Comparison of ENCODE assay signal across 22 cellular contexts in the genomic region with DNA sequence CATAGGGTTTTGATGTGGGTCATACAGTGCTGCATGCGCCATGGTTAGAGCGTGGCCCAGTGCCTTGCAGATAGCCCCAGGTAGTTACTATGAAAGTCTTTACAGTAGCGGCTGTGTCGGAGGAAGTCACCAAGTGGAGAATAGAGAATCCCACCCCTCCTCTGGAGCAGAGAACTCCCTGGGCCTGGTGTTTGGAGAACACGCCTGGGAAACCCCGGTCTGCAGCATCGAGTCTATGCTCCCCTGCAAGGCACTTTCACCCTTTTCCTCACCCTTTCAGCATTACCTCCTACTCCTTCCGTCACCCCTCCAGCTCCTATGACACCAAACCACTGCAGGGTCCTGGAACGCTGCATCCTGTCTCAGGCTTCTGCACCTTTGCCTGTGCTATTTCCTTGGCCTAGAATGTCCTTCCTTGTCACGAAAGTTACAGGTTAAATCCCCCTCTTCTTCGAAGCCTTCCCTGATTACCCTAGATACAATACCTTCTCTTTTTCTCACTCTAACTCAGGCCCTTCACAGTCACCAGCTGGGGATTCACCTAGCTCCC. TPM values are rescaled to one million over a fixed set of nuclear protein-coding genes. Genes with fewer than 3 reads are reported as not detected.
DNase-seq lines count a peak whose midpoint lies in the region; ATAC-seq, FAIRE-seq and TF ChIP-seq lines count a peak whose summit lies in the region.
"Had no signal": no experiment of that assay in that cellular context is flagged by ENCODE, and none has a peak within 500 bp of the region (broad histone marks: within the 10 kb centered on the region; RNA-seq: fewer than 3 reads in every experiment).

No MANE protein-coding gene starts in this region.

- TF ChIP-seq EP300 in A549 (IDR thresholded peaks at IDR 0.05) = no peak

- H3K4me3 ChIP-seq in A549 = no peak overlapping the region
- H3K4me3 ChIP-seq in Peyer's patch = no peak overlapping the region
- no peak overlapping the region for H3K4me3 ChIP-seq in fibroblast of lung (replicated peaks in 1 of 4; ENCODE audit: control extremely low read depth in 1 of 4, insufficient read depth in 1 of 4, low read depth in 3 of 4, low read length in 4 of 4)
- H3K4me3 ChIP-seq in esophagus squamous epithelium = no peak overlapping the region
- H3K4me3 ChIP-seq: psoas muscle, tibial artery had no signal

- WGBS in A549 (ENCODE audit: missing lambda C conversion rate) = 69% methylated on average over 11 of the region's 11 CpGs
- 84 to 88% methylated on average over 11 of the region's 11 CpGs for WGBS in esophagus squamous epithelium, 2 donors

- TF ChIP-seq RAD21 in A549 (conservative IDR thresholded peaks at IDR 0.05 in 1 of 2, IDR thresholded peaks at IDR 0.05 in 1 of 2) = no peak

- peak overlapping the region; percentile 94 to 96 for H3K27ac ChIP-seq in A549
- peak overlapping the region in 3 of 4 donors; percentile 71 to 89 (median 85) for H3K27ac ChIP-seq in Peyer's patch
- peak overlapping the region; percentile 97 for H3K27ac ChIP-seq in fibroblast of lung (ENCODE audit: insufficient read depth, low read length)
- peak overlapping the region in 1 of 4 donors; percentile 93 for H3K27ac ChIP-seq in esophagus squamous epithelium

- TF ChIP-seq CTCF in A549 (IDR thresholded peaks at IDR 0.05) (no peak), Peyer's patch (IDR thresholded peaks at IDR 0.05) (no peak), fibroblast of lung (conservative IDR thresholded peaks at IDR 0.05 in 1 of 2, IDR thresholded peaks at IDR 0.05 in 1 of 2; ENCODE audit: low read depth in 1 of 2, low read length in 2 of 2) (no peak), esophagus squamous epithelium (IDR thresholded peaks at IDR 0.05) (no peak)

- DNase-seq in A549 (ENCODE audit: low read depth in 1 of 2, low spot score in 1 of 2) (no peak), Peyer's patch (no peak), fibroblast of lung (ENCODE audit: low read depth in 2 of 2) (no peak), posterior vena cava (ENCODE audit: low spot score) (peak; percentile 47), HK-2 (ENCODE audit: unreplicated experiment) (no peak), NCI-H82 treated with DMSO at 0.1 percent for 48 hours (lab: John Stamatoyannopoulos, UW; ENCODE audit: unreplicated experiment) (no peak), esophagus squamous epithelium (lab: John Stamatoyannopoulos, UW) (no peak), NCI-H1436 (lab: John Stamatoyannopoulos, UW) (no peak)
- DNase-seq: activated B cell treated with CpG ODN at 0.5 μM for 24 hours; activated CD4-positive, alpha-beta memory T cell treated with anti-CD3 and anti-CD28 coated beads, Interleukin-2, amount 10 ng/mL, durations not matched to agents 7 days and 5 days; activated T-cell treated with anti-CD3 and anti-CD28 coated beads, Interleukin-2, amount 50 U/mL, for 4 hours; EL; H9; natural killer cell; NCI-H187 treated with DMSO at 0.1 percent for 48 hours; psoas muscle; SHP77; T-helper 17 cell; tibial artery had no signal

- ATAC-seq in A549 = peak in 1 of 2 experiments; percentile 2; a peak in 1 of 6 replicates
- ATAC-seq: activated T-cell treated with anti-CD3 and anti-CD28 coated beads, Interleukin-2, amount 50 U/mL, for 4 hours; natural killer cell; T-helper 17 cell had no signal

- TF ChIP-seq POLR2A in A549 (IDR thresholded peaks at IDR 0.05; ENCODE audit: low read length) (no peak), Peyer's patch (IDR thresholded peaks at IDR 0.05) (no peak), esophagus squamous epithelium (IDR thresholded peaks at IDR 0.05) (no peak)

- no peak overlapping the region for H3K9ac ChIP-seq in fibroblast of lung (ENCODE audit: insufficient read depth, low read length)

- no peaks in the 10 kb centered on the region for H3K9me3 ChIP-seq in A549
- no peaks in the 10 kb centered on the region for H3K9me3 ChIP-seq in Peyer's patch
- no peaks in the 10 kb centered on the region for H3K9me3 ChIP-seq in fibroblast of lung (ENCODE audit: control insufficient read depth, insufficient read depth, low read depth, low read length)
- no peaks in the 10 kb centered on the region for H3K9me3 ChIP-seq in esophagus squamous epithelium
- H3K9me3 ChIP-seq: psoas muscle, tibial artery had no signal

- H3K36me3 ChIP-seq in Peyer's patch = no peaks in the 10 kb centered on the region
- no peaks in the 10 kb centered on the region for H3K36me3 ChIP-seq in fibroblast of lung (ENCODE audit: control insufficient read depth, insufficient read depth, low read length)
- H3K36me3 ChIP-seq in esophagus squamous epithelium = no peaks in the 10 kb centered on the region
- H3K36me3 ChIP-seq: tibial artery had no signal

- no peaks in the 10 kb centered on the region for H3K79me2 ChIP-seq in fibroblast of lung (ENCODE audit: control insufficient read depth, insufficient read depth, low read length)

- CTCF ChIA-PET in A549 (lab: Yijun Ruan, JAX) = interaction anchor here (0.7 to 2.0 kb wide), 6 partner anchors 14 to 303 kb away, joined by 3 to 7 read pairs (median 3); no protein-coding TSS in a partner anchor

- POLR2A ChIA-PET in A549 (lab: Yijun Ruan, JAX) = interaction anchor here (0.6 kb wide), 1 partner anchor 132 kb away, joined by 3 read pairs; no protein-coding TSS in a partner anchor

- FAIRE-seq in A549 (lab: Jason Lieb, UNC) = no peak
- FAIRE-seq: GM18507 had no signal

- H3K4me1 ChIP-seq in A549 = peaks cover 49% of the 10 kb centered on the region
- peaks cover 0 to 16% (median 1%) of the 10 kb centered on the region in 4 donors for H3K4me1 ChIP-seq in Peyer's patch
- H3K4me1 ChIP-seq in fibroblast of lung (ENCODE audit: control insufficient read depth, extremely low read depth, insufficient read depth, low read length) = peaks cover 21% of the 10 kb centered on the region
- peaks cover 6 to 31% (median 17%) of the 10 kb centered on the region in 3 donors for H3K4me1 ChIP-seq in esophagus squamous epithelium
- H3K4me1 ChIP-seq: psoas muscle had no signal

- intact Hi-C loops in posterior vena cava (cut with DNase I) = no loop called here
- intact Hi-C loops in esophagus squamous epithelium (cut with DNase I) = no loop called here

- no peak overlapping the region for H2AFZ ChIP-seq in fibroblast of lung (ENCODE audit: low read length)

- H3K4me2 ChIP-seq in A549 (peak overlapping the region; percentile 86), fibroblast of lung (ENCODE audit: extremely low read depth, insufficient read depth, low read length) (no peak overlapping the region)

- no peaks in the 10 kb centered on the region for H4K20me1 ChIP-seq in fibroblast of lung (ENCODE audit: control insufficient read depth, extremely low read depth, insufficient read depth, low read length)

- H3K27me3 ChIP-seq in Peyer's patch (no peaks in the 10 kb centered on the region), fibroblast of lung (ENCODE audit: control insufficient read depth, insufficient read depth, low read length) (no peaks in the 10 kb centered on the region), esophagus squamous epithelium (no peaks in the 10 kb centered on the region)
- H3K27me3 ChIP-seq: tibial artery had no signal

TF ChIP-seq in A549, 52 proteins besides CTCF, POLR2A, EP300 and RAD21:
- TF ChIP-seq SMC3 (IDR thresholded peaks at IDR 0.05) (no peak), JUNB (IDR thresholded peaks at IDR 0.05) (no peak)
- TF ChIP-seq, protein P1, sequence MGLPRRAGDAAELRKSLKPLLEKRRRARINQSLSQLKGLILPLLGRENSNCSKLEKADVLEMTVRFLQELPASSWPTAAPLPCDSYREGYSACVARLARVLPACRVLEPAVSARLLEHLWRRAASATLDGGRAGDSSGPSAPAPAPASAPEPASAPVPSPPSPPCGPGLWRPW (IDR thresholded peaks at IDR 0.05) = no peak
- TF ChIP-seq, protein P2, sequence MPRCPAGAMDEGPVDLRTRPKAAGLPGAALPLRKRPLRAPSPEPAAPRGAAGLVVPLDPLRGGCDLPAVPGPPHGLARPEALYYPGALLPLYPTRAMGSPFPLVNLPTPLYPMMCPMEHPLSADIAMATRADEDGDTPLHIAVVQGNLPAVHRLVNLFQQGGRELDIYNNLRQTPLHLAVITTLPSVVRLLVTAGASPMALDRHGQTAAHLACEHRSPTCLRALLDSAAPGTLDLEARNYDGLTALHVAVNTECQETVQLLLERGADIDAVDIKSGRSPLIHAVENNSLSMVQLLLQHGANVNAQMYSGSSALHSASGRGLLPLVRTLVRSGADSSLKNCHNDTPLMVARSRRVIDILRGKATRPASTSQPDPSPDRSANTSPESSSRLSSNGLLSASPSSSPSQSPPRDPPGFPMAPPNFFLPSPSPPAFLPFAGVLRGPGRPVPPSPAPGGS (IDR thresholded peaks at IDR 0.05) = no peak

RNA-seq across cellular contexts. Expression of a gene that starts 2.7 kb away (rescaled TPM):
- polyA plus RNA-seq in A549 (2011; rRNA removed) (0.12 TPM in 2 replicates), A549 (2017; fragmentation: RNase III; extraction: RNeasy Plus Mini Kit Qiagen cat#74134 plus additional on column Dnase treatment) (0.03 to 0.07 TPM (median 0.04 TPM) in 3 replicates), fibroblast of lung (0.09 and 0.15 TPM in 2 replicates)
- 0.08 and 0.09 TPM in 2 replicates for polyA plus RNA-seq in A549 (2012; cell fraction: cytosol; rRNA removed)
- polyA plus RNA-seq in A549 (2012; cell fraction: nucleus; rRNA removed) = 0.24 and 0.25 TPM in 2 replicates
- 0.12 TPM in 1 of 2 replicates, not detected in the other for polyA minus RNA-seq in A549 (2011; rRNA and poly(A)+ RNA removed)
- total RNA-seq in Peyer's patch (10 to 100 TPM in 1 of 4 donors, 1 to 10 TPM in 2, not detected in 1; 4.7 to 12.8 (median 9.4) TPM), fibroblast of lung (0.26 and 0.33 TPM in 2 replicates), posterior vena cava (1 to 10 TPM; 1.7 to 2.5 TPM), esophagus squamous epithelium (under 1 TPM in 1 of 4 donors, not detected in 3; 0.57 TPM)
- 0.58 and 1.0 TPM in 2 replicates for polyA plus RNA-seq in fibroblast of lung (2012)
- 1.9 TPM in 1 of 2 replicates, not detected in the other for polyA minus RNA-seq in fibroblast of lung (ENCODE audit: low replicate concordance)
- total RNA-seq: activated B cell treated with CpG ODN at 0.5 μM for 24 hours; activated CD4-positive, alpha-beta memory T cell treated with anti-CD3 and anti-CD28 coated beads, Interleukin-2, amount 10 ng/mL, durations not matched to agents 7 days and 5 days; activated T-cell treated with anti-CD3 and anti-CD28 coated beads, Interleukin-2, amount 50 U/mL, for 4 hours; H9; lower leg skin; NCI-H460; T-helper 17 cell had no signal

RNA-seq across cellular contexts. Expression of a gene that starts 51.5 kb away (rescaled TPM):
- 8.4 and 10.0 TPM in 2 replicates for polyA plus RNA-seq in A549 (2011; rRNA removed)
- 6.3 and 7.7 TPM in 2 replicates for polyA plus RNA-seq in A549 (2012; cell fraction: cytosol; rRNA removed)
- polyA plus RNA-seq in A549 (2012; cell fraction: nucleus; rRNA removed) = 6.0 and 6.4 TPM in 2 replicates
- 5.5 to 5.9 TPM (median 5.6 TPM) in 3 replicates for polyA plus RNA-seq in A549 (2017; fragmentation: RNase III; extraction: RNeasy Plus Mini Kit Qiagen cat#74134 plus additional on column Dnase treatment)
- polyA minus RNA-seq in A549 (2011; rRNA and poly(A)+ RNA removed) = 8.7 and 9.1 TPM in 2 replicates
- total RNA-seq in Peyer's patch = 100 to 1,000 TPM in 1 of 4 donors, 10 to 100 TPM in 3; 23.1 to 134 (median 55.0) TPM
- total RNA-seq in fibroblast of lung = 13.4 and 18.3 TPM in 2 replicates
- 17.2 and 17.3 TPM in 2 replicates for polyA plus RNA-seq in fibroblast of lung
- 11.4 TPM in 2 replicates for polyA plus RNA-seq in fibroblast of lung (2012)
- polyA minus RNA-seq in fibroblast of lung (ENCODE audit: low replicate concordance) = 12.4 and 14.3 TPM in 2 replicates
- total RNA-seq in posterior vena cava = 10 to 100 TPM in 1 of 2 donors, 1 to 10 TPM in 1; 9.6 to 16.6 TPM
- total RNA-seq in esophagus squamous epithelium = 10 to 100 TPM; 20.0 to 37.3 (median 27.1) TPM
